In the genomic region with DNA sequence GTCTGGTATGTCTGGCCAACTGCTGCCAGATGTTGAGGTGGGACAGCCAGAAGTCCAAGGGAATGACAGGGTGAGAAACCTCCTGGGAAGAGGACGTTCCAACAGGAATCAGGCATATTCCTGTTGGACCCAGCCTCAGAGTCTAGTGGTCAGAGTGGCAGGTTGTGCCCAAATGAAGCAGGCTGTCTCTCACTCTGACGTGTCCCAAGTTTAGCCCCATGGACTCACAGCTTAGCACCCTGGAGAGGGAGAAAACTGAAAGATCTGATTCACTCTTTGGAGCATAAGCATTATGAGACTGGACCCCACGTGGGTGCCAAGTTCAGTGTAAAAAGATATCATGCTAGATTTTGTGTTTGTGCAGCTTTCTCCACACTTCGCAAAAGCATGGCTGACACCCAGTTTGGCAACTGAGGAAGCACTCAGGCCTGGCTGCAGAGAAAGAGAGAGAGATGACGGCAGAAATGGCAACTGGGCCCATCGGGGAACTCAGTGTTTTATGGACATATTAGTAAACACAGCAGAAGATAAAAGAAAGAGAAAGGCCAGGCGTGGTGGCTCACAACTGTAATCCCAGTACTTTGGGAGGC, we compare ENCODE assay signal across 15 cellular contexts.
DNase-seq lines count a peak whose midpoint lies in the region; ATAC-seq and TF ChIP-seq lines count a peak whose summit lies in the region.
"Had no signal": no experiment of that assay in that cellular context is flagged by ENCODE, and none has a peak within 500 bp of the region (broad histone marks: within the 10 kb centered on the region; RNA-seq: fewer than 3 reads in every experiment).

No MANE protein-coding gene starts in this region.

- intact Hi-C loops in Right ventricle myocardium inferior (cut with DNase I) (no loop called here), cardiac septum (cut with DNase I) (no loop called here), heart left ventricle (cut with DNase I) (loop anchor here in 2 of 10 donors (10.0 kb wide), 1 partner anchor 299 kb away; no protein-coding TSS in a partner anchor), right cardiac atrium (cut with DNase I) (loop anchor here in 1 of 4 donors (10.0 kb wide), 1 partner anchor 89 kb away; no protein-coding TSS in a partner anchor)

- DNase-seq in Right ventricle myocardium inferior (ENCODE audit: missing footprints) (no peak), cardiac septum (ENCODE audit: low spot score) (no peak), heart left ventricle (peak in 1 of 5 donors; percentile 29), right cardiac atrium (peak; percentile 47 to 84 (median 77)), GM13976 (ENCODE audit: low spot score) (no peak), SIG-M5 treated with dmso at 0.1 percent for 504 hours (lab: John Stamatoyannopoulos, UW; ENCODE audit: unreplicated experiment) (no peak), SW 1271 (lab: John Stamatoyannopoulos, UW) (no peak)
- DNase-seq: 8988T, AML-193, Calu3, DMS 273 treated with DMSO at 0.1 percent for 48 hours, H7 had no signal

- in situ Hi-C loops in GM13976 (cut with MboI; ENCODE audit: low sequenced_read_pairs, unreplicated experiment), result no loop called here

- H3K9me3 ChIP-seq in heart left ventricle, result no peaks in the 10 kb centered on the region
- no peaks in the 10 kb centered on the region for H3K9me3 ChIP-seq in right cardiac atrium (ENCODE audit: control insufficient read depth, low read length)

- H3K27me3 ChIP-seq in heart left ventricle (no peaks in the 10 kb centered on the region), right cardiac atrium (ENCODE audit: control insufficient read depth, insufficient read depth) (no peaks in the 10 kb centered on the region)
- H3K27me3 ChIP-seq: BLaER1 had no signal

- H3K27ac ChIP-seq in heart left ventricle (no peak overlapping the region), right cardiac atrium (ENCODE audit: low read length) (no peak overlapping the region)

- WGBS in heart left ventricle, 4 donors, result 68 to 80% (median 77%) methylated on average over 7 of the region's 7 CpGs
- WGBS in right cardiac atrium, result 61% methylated on average over 7 of the region's 7 CpGs

- TF ChIP-seq CTCF in heart left ventricle (IDR thresholded peaks at IDR 0.05) (no peak), GM13976 (IDR thresholded peaks at IDR 0.05; ENCODE audit: borderline replicate concordance, control extremely low read depth, extremely low read depth, insufficient read depth, missing control alignments) (no peak)

- ATAC-seq in Right ventricle myocardium inferior (peak; percentile 61), heart left ventricle (peak in 3 of 4 donors; percentile 32 to 56 (median 34)), right cardiac atrium (peak; percentile 67 to 86)
- ATAC-seq: GM12878, GM23338 had no signal

- no peak for TF ChIP-seq POLR2A in heart left ventricle (IDR thresholded peaks at IDR 0.05)

- H3K36me3 ChIP-seq in heart left ventricle, result no peaks in the 10 kb centered on the region
- H3K36me3 ChIP-seq: BLaER1 had no signal

- H3K4me3 ChIP-seq in heart left ventricle (no peak overlapping the region), right cardiac atrium (ENCODE audit: low read length) (no peak overlapping the region)
- H3K4me3 ChIP-seq: BLaER1, GM12878, GM23338 had no signal

- peaks cover 0 to 5% (median 0%) of the 10 kb centered on the region in 12 donors for H3K4me1 ChIP-seq in heart left ventricle
- H3K4me1 ChIP-seq in right cardiac atrium (ENCODE audit: control insufficient read depth, insufficient read depth, low read length), result no peaks in the 10 kb centered on the region

Comparison
In these comparisons a context has a peak if more than half of its experiments do, and no peak if none do; other contexts are left out.
1. DNase-seq: peak in right cardiac atrium (3 of 3); none in Right ventricle myocardium inferior (single experiment), cardiac septum (single experiment), GM13976 (single experiment), SIG-M5 treated with dmso at 0.1 percent for 504 hours (single experiment) and SW 1271 (0 of 2).
2. Peak in every context shown above with its lines, with median percentiles within 50 percentile points of each other: ATAC-seq.